In genomic region chr1:153393926-153394325, GRCh38 we compare ENCODE assay signal across 1 cellular context.
TF ChIP-seq lines count a peak whose summit lies in the region.

No MANE protein-coding gene starts in this region.

TF ChIP-seq in K562, 482 proteins besides CTCF, POLR2A, EP300 and RAD21:
- TF ChIP-seq TFE3 (CRISPR knock-in tag; IDR thresholded peaks at IDR 0.05), result no peak
- no peak for TF ChIP-seq CBX8 (IDR thresholded peaks at IDR 0.05; ENCODE audit: borderline replicate concordance, extremely low read depth, low read depth, low read length, poor library complexity, severe bottlenecking)
- no peak for TF ChIP-seq ZFP91 (CRISPR knock-in tag; IDR thresholded peaks at IDR 0.05)
- TF ChIP-seq MTA1 (IDR thresholded peaks at IDR 0.05; ENCODE audit: borderline replicate concordance), result no peak
- no peak for TF ChIP-seq FOXP4 (CRISPR knock-in tag; IDR thresholded peaks at IDR 0.05; ENCODE audit: borderline replicate concordance)
